1 cellular context compared by ENCODE assay signal in the genomic region with DNA sequence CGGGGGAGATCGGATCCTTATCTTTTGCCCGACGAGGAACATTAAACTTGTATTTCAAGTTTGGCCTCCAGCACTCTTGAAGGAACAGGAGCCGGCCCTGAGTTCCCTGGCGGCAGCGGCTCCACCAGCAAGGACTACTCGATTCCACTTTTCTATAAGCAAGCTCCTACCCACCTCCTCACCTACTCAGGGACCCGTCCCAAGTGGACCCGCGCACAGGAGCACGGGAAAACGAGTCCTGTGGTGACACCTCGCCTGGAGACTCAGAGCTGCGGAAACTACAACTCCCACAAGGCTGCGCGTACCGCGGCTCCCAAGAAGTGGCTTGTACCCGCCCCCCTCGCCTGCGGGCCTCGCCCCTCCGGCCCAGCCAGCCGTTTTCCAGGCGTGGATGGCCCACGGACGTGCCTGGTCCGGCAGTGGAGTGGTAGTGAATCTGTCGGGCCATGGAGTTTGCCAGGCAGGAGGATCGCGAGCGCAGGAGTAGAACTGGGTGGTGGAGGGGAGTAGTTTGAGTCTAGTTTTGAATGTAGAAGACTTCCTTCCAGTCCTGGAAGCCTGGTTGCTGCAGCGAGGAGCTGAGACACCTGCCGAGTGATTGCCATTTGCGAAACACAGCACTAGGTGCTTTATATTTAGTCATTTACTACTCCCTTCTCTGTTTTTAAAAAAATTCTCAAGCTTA.
A peak's percentile ranks its signal among the peaks of the same experiment; 100 is the strongest.
TF ChIP-seq lines count a peak whose summit lies in the region.

Gene ACP6, minus strand, starts transcription at position 206 of the 685 bp plus-strand sequence. CDS start 476 bp downstream, outside the sequence.

TF ChIP-seq in HepG2, 621 proteins besides CTCF, POLR2A, EP300 and RAD21 (continued from another document and continues in another):
- TF ChIP-seq, protein P1, sequence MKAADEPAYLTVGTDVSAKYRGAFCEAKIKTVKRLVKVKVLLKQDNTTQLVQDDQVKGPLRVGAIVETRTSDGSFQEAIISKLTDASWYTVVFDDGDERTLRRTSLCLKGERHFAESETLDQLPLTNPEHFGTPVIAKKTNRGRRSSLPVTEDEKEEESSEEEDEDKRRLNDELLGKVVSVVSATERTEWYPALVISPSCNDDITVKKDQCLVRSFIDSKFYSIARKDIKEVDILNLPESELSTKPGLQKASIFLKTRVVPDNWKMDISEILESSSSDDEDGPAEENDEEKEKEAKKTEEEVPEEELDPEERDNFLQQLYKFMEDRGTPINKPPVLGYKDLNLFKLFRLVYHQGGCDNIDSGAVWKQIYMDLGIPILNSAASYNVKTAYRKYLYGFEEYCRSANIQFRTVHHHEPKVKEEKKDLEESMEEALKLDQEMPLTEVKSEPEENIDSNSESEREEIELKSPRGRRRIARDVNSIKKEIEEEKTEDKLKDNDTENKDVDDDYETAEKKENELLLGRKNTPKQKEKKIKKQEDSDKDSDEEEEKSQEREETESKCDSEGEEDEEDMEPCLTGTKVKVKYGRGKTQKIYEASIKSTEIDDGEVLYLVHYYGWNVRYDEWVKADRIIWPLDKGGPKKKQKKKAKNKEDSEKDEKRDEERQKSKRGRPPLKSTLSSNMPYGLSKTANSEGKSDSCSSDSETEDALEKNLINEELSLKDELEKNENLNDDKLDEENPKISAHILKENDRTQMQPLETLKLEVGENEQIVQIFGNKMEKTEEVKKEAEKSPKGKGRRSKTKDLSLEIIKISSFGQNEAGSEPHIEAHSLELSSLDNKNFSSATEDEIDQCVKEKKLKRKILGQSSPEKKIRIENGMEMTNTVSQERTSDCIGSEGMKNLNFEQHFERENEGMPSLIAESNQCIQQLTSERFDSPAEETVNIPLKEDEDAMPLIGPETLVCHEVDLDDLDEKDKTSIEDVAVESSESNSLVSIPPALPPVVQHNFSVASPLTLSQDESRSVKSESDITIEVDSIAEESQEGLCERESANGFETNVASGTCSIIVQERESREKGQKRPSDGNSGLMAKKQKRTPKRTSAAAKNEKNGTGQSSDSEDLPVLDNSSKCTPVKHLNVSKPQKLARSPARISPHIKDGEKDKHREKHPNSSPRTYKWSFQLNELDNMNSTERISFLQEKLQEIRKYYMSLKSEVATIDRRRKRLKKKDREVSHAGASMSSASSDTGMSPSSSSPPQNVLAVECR (CRISPR knock-in tag; IDR thresholded peaks at IDR 0.05; ENCODE audit: borderline replicate concordance) = peak; percentile 50; the same call in 1 of the 2 replicates
- TF ChIP-seq HDAC1 (CRISPR knock-in tag; IDR thresholded peaks at IDR 0.05) = peak; percentile 69
- TF ChIP-seq ZNF446 (CRISPR knock-in tag; IDR thresholded peaks at IDR 0.05) = no peak
- TF ChIP-seq TCF7 (IDR thresholded peaks at IDR 0.05; ENCODE audit: low read depth) = 0 out of 2 replicates have a peak, but pooled peaks have one; percentile 11
- TF ChIP-seq GATA4 (IDR thresholded peaks at IDR 0.05; ENCODE audit: borderline replicate concordance, low read depth) = no peak
- TF ChIP-seq ZNF317 (CRISPR knock-in tag; IDR thresholded peaks at IDR 0.05) = 0 out of 2 replicates have a peak, but pooled peaks have one; percentile 28
- TF ChIP-seq MED1 (CRISPR knock-in tag; IDR thresholded peaks at IDR 0.05) = peak; percentile 39; the same call in 1 of the 2 replicates
- no peak for TF ChIP-seq ZNF33A (CRISPR knock-in tag; IDR thresholded peaks at IDR 0.05; ENCODE audit: borderline replicate concordance)
- TF ChIP-seq GABPA (IDR thresholded peaks at IDR 0.05; ENCODE audit: low read depth, low read length) = no peak
- TF ChIP-seq GABPA (CRISPR knock-in tag; IDR thresholded peaks at IDR 0.05; ENCODE audit: low read depth) = peak; percentile 64
- peak; percentile 69; the same call in 1 of the 2 replicates for TF ChIP-seq PATZ1 (CRISPR knock-in tag; IDR thresholded peaks at IDR 0.05)
- peak; percentile 1; the same call in 1 of the 2 replicates for TF ChIP-seq SNAPC2 (CRISPR knock-in tag; IDR thresholded peaks at IDR 0.05)
- no peak for TF ChIP-seq RNF219 (CRISPR knock-in tag; IDR thresholded peaks at IDR 0.05)
- TF ChIP-seq KDM6A (CRISPR knock-in tag; IDR thresholded peaks at IDR 0.05; ENCODE audit: low read depth) = no peak
- 0 out of 2 replicates have a peak, but pooled peaks have one; percentile 16 for TF ChIP-seq THAP8 (CRISPR knock-in tag; IDR thresholded peaks at IDR 0.05; ENCODE audit: borderline replicate concordance)
- TF ChIP-seq ZNF44 (CRISPR knock-in tag; IDR thresholded peaks at IDR 0.05) = peak; percentile 9; the same call in 1 of the 2 replicates
- no peak for TF ChIP-seq ZBTB1 (CRISPR knock-in tag; IDR thresholded peaks at IDR 0.05; ENCODE audit: borderline replicate concordance)
- peak; percentile 36; the same call in 1 of the 2 replicates for TF ChIP-seq ELF3 (CRISPR knock-in tag; IDR thresholded peaks at IDR 0.05)
- peak; percentile 68 for TF ChIP-seq ZNF350 (CRISPR knock-in tag; IDR thresholded peaks at IDR 0.05; ENCODE audit: borderline replicate concordance, low read depth)
- peak; percentile 91 for TF ChIP-seq POLR2AphosphoS5 (IDR thresholded peaks at IDR 0.05; ENCODE audit: low read depth, low read length)
- no peak for TF ChIP-seq ZBTB49 (CRISPR knock-in tag; IDR thresholded peaks at IDR 0.05; ENCODE audit: borderline replicate concordance)
- no peak for TF ChIP-seq FOXA1 (IDR thresholded peaks at IDR 0.05)
- TF ChIP-seq FOXA1 (CRISPR knock-in tag; IDR thresholded peaks at IDR 0.05) = no peak
- TF ChIP-seq ZNF788 (CRISPR knock-in tag; IDR thresholded peaks at IDR 0.05; ENCODE audit: borderline replicate concordance) = peak; percentile 7; the same call in 1 of the 2 replicates
- 0 out of 2 replicates have a peak, but pooled peaks have one; percentile 14 for TF ChIP-seq ZNF605 (CRISPR knock-in tag; IDR thresholded peaks at IDR 0.05)
- TF ChIP-seq ZFY (CRISPR knock-in tag; IDR thresholded peaks at IDR 0.05) = peak; percentile 80
- TF ChIP-seq GZF1 (CRISPR knock-in tag; IDR thresholded peaks at IDR 0.05) = peak; percentile 7; the same call in 1 of the 2 replicates
- TF ChIP-seq, protein P2, sequence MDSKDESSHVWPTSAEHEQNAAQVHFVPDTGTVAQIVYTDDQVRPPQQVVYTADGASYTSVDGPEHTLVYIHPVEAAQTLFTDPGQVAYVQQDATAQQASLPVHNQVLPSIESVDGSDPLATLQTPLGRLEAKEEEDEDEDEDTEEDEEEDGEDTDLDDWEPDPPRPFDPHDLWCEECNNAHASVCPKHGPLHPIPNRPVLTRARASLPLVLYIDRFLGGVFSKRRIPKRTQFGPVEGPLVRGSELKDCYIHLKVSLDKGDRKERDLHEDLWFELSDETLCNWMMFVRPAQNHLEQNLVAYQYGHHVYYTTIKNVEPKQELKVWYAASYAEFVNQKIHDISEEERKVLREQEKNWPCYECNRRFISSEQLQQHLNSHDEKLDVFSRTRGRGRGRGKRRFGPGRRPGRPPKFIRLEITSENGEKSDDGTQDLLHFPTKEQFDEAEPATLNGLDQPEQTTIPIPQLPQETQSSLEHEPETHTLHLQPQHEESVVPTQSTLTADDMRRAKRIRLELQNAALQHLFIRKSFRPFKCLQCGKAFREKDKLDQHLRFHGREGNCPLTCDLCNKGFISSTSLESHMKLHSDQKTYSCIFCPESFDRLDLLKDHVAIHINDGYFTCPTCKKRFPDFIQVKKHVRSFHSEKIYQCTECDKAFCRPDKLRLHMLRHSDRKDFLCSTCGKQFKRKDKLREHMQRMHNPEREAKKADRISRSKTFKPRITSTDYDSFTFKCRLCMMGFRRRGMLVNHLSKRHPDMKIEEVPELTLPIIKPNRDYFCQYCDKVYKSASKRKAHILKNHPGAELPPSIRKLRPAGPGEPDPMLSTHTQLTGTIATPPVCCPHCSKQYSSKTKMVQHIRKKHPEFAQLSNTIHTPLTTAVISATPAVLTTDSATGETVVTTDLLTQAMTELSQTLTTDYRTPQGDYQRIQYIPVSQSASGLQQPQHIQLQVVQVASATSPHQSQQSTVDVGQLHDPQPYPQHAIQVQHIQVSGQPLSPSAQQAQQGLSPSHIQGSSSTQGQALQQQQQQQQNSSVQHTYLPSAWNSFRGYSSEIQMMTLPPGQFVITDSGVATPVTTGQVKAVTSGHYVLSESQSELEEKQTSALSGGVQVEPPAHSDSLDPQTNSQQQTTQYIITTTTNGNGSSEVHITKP (CRISPR knock-in tag; IDR thresholded peaks at IDR 0.05; ENCODE audit: low read depth) = peak; percentile 97
- peak; percentile 8; the same call in 1 of the 2 replicates for TF ChIP-seq ZNF709 (CRISPR knock-in tag; IDR thresholded peaks at IDR 0.05)
- TF ChIP-seq, protein P3, sequence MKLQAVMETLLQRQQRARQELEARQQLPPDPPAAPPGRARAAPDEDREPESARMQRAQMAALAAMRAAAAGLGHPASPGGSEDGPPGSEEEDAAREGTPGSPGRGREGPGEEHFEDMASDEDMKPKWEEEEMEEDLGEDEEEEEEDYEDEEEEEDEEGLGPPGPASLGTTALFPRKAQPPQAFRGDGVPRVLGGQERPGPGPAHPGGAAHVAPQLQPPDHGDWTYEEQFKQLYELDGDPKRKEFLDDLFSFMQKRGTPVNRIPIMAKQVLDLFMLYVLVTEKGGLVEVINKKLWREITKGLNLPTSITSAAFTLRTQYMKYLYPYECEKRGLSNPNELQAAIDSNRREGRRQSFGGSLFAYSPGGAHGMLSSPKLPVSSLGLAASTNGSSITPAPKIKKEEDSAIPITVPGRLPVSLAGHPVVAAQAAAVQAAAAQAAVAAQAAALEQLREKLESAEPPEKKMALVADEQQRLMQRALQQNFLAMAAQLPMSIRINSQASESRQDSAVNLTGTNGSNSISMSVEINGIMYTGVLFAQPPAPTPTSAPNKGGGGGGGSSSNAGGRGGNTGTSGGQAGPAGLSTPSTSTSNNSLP (IDR thresholded peaks at IDR 0.05; ENCODE audit: low read depth, low read length) = no peak
- TF ChIP-seq NCOA1 (CRISPR knock-in tag; IDR thresholded peaks at IDR 0.05) = 0 out of 2 replicates have a peak, but pooled peaks have one; percentile 28
- 0 out of 2 replicates have a peak, but pooled peaks have one; percentile 19 for TF ChIP-seq FOXP4 (CRISPR knock-in tag; IDR thresholded peaks at IDR 0.05)
- no peak for TF ChIP-seq ZNF225 (CRISPR knock-in tag; IDR thresholded peaks at IDR 0.05)
- peak; percentile 58 for TF ChIP-seq ISL2 (CRISPR knock-in tag; IDR thresholded peaks at IDR 0.05)
- TF ChIP-seq ZBTB20 (CRISPR knock-in tag; IDR thresholded peaks at IDR 0.05; ENCODE audit: borderline replicate concordance, low read depth) = peak; percentile 33; the same call in 1 of the 2 replicates
- 0 out of 2 replicates have a peak, but pooled peaks have one; percentile 13 for TF ChIP-seq ARNT2 (CRISPR knock-in tag; IDR thresholded peaks at IDR 0.05; ENCODE audit: low read depth)
- TF ChIP-seq ZKSCAN5 (CRISPR knock-in tag; IDR thresholded peaks at IDR 0.05) = no peak
